26 cellular contexts compared by ENCODE assay signal in genomic region chr1:180190091-180190490, GRCh38. TPM values are rescaled to one million over a fixed set of nuclear protein-coding genes. Genes with fewer than 3 reads are reported as not detected.
"Had no signal": no experiment of that assay in that cellular context is flagged by ENCODE, and none has a peak within 500 bp of the region (broad histone marks: within the 10 kb centered on the region; RNA-seq: fewer than 3 reads in every experiment).

No MANE protein-coding gene starts in this region.

- H3K36me3 Mint-ChIP-seq: activated CD8-positive, alpha-beta memory T cell treated with anti-CD3 and anti-CD28 coated beads, Interleukin-2, amount 10 ng/mL, durations not matched to agents 7 days and 5 days had no signal

- H3K4me1 Mint-ChIP-seq: activated B cell treated with CpG ODN at 0.5 μM for 24 hours had no signal

- H3K27me3 Mint-ChIP-seq: activated B cell treated with CpG ODN at 0.5 μM for 24 hours; activated CD4-positive, alpha-beta T cell treated with anti-CD3 and anti-CD28 coated beads, Interleukin-2, amount 10 ng/mL, durations not matched to agents 24 days and 14 days; activated CD8-positive, alpha-beta memory T cell treated with anti-CD3 and anti-CD28 coated beads, Interleukin-2, amount 10 ng/mL, durations not matched to agents 7 days and 5 days; activated T-cell treated with anti-CD3 and anti-CD28 coated beads, Interleukin-2, amount 50 U/mL, for 24 hours; T-cell had no signal

- H3K36me3 ChIP-seq: breast epithelium had no signal

- H3K4me3 Mint-ChIP-seq: activated B cell treated with CpG ODN at 0.5 μM for 24 hours; activated CD4-positive, alpha-beta T cell treated with anti-CD3 and anti-CD28 coated beads, Interleukin-2, amount 10 ng/mL, durations not matched to agents 24 days and 14 days; activated CD8-positive, alpha-beta memory T cell treated with anti-CD3 and anti-CD28 coated beads, Interleukin-2, amount 10 ng/mL, durations not matched to agents 7 days and 5 days; activated T-cell treated with anti-CD3 and anti-CD28 coated beads, Interleukin-2, amount 50 U/mL, for 24 hours; activated T-helper 1 cell treated with anti-CD3 and anti-CD28 coated beads, Interleukin-12 subunit alpha, Interleukin-12 subunit beta, Interleukin-2, Interleukin-4 antibody, amounts not matched to agents 30 ng/mL and 10 ng/mL and 1 ng/mL, durations not matched to agents 14 hours and 24 hours and 36 hours had no signal

- H3K27ac ChIP-seq: breast epithelium, SK-N-MC had no signal

- H3K27ac Mint-ChIP-seq: activated B cell treated with CpG ODN at 0.5 μM for 24 hours; activated CD4-positive, alpha-beta T cell treated with anti-CD3 and anti-CD28 coated beads, Interleukin-2, amount 10 ng/mL, durations not matched to agents 24 days and 14 days; activated CD8-positive, alpha-beta memory T cell treated with anti-CD3 and anti-CD28 coated beads, Interleukin-2, amount 10 ng/mL, durations not matched to agents 7 days and 5 days; activated T-cell treated with anti-CD3 and anti-CD28 coated beads, Interleukin-2, amount 50 U/mL, for 24 hours; activated T-helper 1 cell treated with anti-CD3 and anti-CD28 coated beads, Interleukin-12 subunit alpha, Interleukin-12 subunit beta, Interleukin-2, Interleukin-4 antibody, amounts not matched to agents 30 ng/mL and 10 ng/mL and 1 ng/mL, durations not matched to agents 14 hours and 24 hours and 36 hours; T-cell had no signal

- H3K27me3 ChIP-seq: breast epithelium had no signal

- H3K9me3 ChIP-seq: breast epithelium had no signal

- H3K4me1 ChIP-seq: breast epithelium had no signal

- H3K4me3 ChIP-seq: breast epithelium, SK-N-MC had no signal

- DNase-seq: activated B cell treated with CpG ODN at 0.5 μM for 24 hours; activated CD4-positive, alpha-beta T cell treated with anti-CD3 and anti-CD28 coated beads for 1 hour; activated CD4-positive, alpha-beta T cell treated with anti-CD3 and anti-CD28 coated beads, Interleukin-2, amount 10 ng/mL, durations not matched to agents 24 days and 14 days; activated CD4-positive, alpha-beta T cell treated with anti-CD3 and anti-CD28 coated beads, Interleukin-2, amount 50 U/mL, for 48 hours; activated CD8-positive, alpha-beta memory T cell treated with anti-CD3 and anti-CD28 coated beads, Interleukin-2, amount 10 ng/mL, durations not matched to agents 7 days and 5 days; activated effector memory CD4-positive, alpha-beta T cell treated with Interleukin-2 at 50 U/mL for 16 hours; activated naive CD4-positive, alpha-beta T cell treated with anti-CD3 and anti-CD28 coated beads, Interleukin-2, amount 50 U/mL, for 16 hours; activated T-cell treated with anti-CD3 and anti-CD28 coated beads, Interleukin-2, amount 50 U/mL, for 24 hours; aorta; KG1; NCI-H1092; NCI-H1417 treated with DMSO at 0.1 percent for 48 hours; NCI-H1694; NCI-H2029; NCI-H2107; NCI-H2171 treated with DMSO at 0.1 percent for 48 hours; NCI-H345; NCI-H510A; NCI-H526 treated with DMSO at 0.1 percent for 48 hours; NCI-H82; T1000 had no signal

- H3K9me3 Mint-ChIP-seq: activated B cell treated with CpG ODN at 0.5 μM for 24 hours; activated CD4-positive, alpha-beta T cell treated with anti-CD3 and anti-CD28 coated beads, Interleukin-2, amount 10 ng/mL, durations not matched to agents 24 days and 14 days; activated T-cell treated with anti-CD3 and anti-CD28 coated beads, Interleukin-2, amount 50 U/mL, for 24 hours; activated T-helper 1 cell treated with anti-CD3 and anti-CD28 coated beads, Interleukin-12 subunit alpha, Interleukin-12 subunit beta, Interleukin-2, Interleukin-4 antibody, amounts not matched to agents 30 ng/mL and 10 ng/mL and 1 ng/mL, durations not matched to agents 14 hours and 24 hours and 36 hours; T-cell had no signal

- ATAC-seq: activated CD8-positive, alpha-beta memory T cell treated with anti-CD3 and anti-CD28 coated beads, Interleukin-2, amount 10 ng/mL, durations not matched to agents 7 days and 5 days had no signal

RNA-seq across cellular contexts. Expression of gene LHX4, which starts 40.0 kb away (rescaled TPM):
- total RNA-seq: activated B cell treated with CpG ODN at 0.5 μM for 24 hours; activated CD4-positive, alpha-beta T cell treated with anti-CD3 and anti-CD28 coated beads, Interleukin-2, amount 10 ng/mL, durations not matched to agents 24 days and 14 days; activated CD8-positive, alpha-beta memory T cell treated with anti-CD3 and anti-CD28 coated beads, Interleukin-2, amount 10 ng/mL, durations not matched to agents 7 days and 5 days; activated T-helper 1 cell treated with anti-CD3 and anti-CD28 coated beads, Interleukin-12 subunit alpha, Interleukin-12 subunit beta, Interleukin-2, Interleukin-4 antibody, amounts not matched to agents 30 ng/mL and 10 ng/mL and 1 ng/mL, durations not matched to agents 14 hours and 24 hours and 36 hours; aorta; breast epithelium; MCF 10A had no signal
